Comparison of ENCODE assay signal across 15 cellular contexts in genomic region chr2:20357588-20358394, GRCh38.
"Had no signal": no experiment of that assay in that cellular context is flagged by ENCODE, and none has a peak within 500 bp of the region (broad histone marks: within the 10 kb centered on the region; RNA-seq: fewer than 3 reads in every experiment).

No MANE protein-coding gene starts in this region.

- H3K4me1 ChIP-seq: body of pancreas, colonic mucosa, gastrocnemius medialis, tibial artery had no signal

- H3K27me3 ChIP-seq: body of pancreas, colonic mucosa, gastrocnemius medialis, tibial artery had no signal

- H3K36me3 ChIP-seq: colonic mucosa, gastrocnemius medialis, tibial artery had no signal

- H3K9me3 ChIP-seq: body of pancreas, colonic mucosa, gastrocnemius medialis, tibial artery had no signal

- H3K4me3 ChIP-seq: body of pancreas, colonic mucosa, gastrocnemius medialis, tibial artery had no signal

- ATAC-seq: body of pancreas; gastrocnemius medialis; left colon; stimulated activated effector memory CD8-positive, alpha-beta T cell treated with anti-CD3 and anti-CD28 coated beads, Interleukin-12 subunit alpha, Interleukin-12 subunit beta, amount 100 ng/mL, for 72 hours; WTC11 had no signal

- H3K27ac ChIP-seq: body of pancreas, colonic mucosa, gastrocnemius medialis, tibial artery had no signal

- DNase-seq: activated CD4-positive, alpha-beta T cell treated with anti-CD3 and anti-CD28 coated beads for 48 hours; activated CD8-positive, alpha-beta memory T cell treated with anti-CD3 and anti-CD28 coated beads, Interleukin-2, amount 50 U/mL, for 48 hours; activated naive CD8-positive, alpha-beta T cell treated with anti-CD3 and anti-CD28 coated beads for 36 hours; amygdala; body of pancreas; caudate nucleus; colonic mucosa; effector CD4-positive, alpha-beta T cell; gastrocnemius medialis; left colon; retina; T-helper 2 cell; tibial artery had no signal
